In the genomic region with DNA sequence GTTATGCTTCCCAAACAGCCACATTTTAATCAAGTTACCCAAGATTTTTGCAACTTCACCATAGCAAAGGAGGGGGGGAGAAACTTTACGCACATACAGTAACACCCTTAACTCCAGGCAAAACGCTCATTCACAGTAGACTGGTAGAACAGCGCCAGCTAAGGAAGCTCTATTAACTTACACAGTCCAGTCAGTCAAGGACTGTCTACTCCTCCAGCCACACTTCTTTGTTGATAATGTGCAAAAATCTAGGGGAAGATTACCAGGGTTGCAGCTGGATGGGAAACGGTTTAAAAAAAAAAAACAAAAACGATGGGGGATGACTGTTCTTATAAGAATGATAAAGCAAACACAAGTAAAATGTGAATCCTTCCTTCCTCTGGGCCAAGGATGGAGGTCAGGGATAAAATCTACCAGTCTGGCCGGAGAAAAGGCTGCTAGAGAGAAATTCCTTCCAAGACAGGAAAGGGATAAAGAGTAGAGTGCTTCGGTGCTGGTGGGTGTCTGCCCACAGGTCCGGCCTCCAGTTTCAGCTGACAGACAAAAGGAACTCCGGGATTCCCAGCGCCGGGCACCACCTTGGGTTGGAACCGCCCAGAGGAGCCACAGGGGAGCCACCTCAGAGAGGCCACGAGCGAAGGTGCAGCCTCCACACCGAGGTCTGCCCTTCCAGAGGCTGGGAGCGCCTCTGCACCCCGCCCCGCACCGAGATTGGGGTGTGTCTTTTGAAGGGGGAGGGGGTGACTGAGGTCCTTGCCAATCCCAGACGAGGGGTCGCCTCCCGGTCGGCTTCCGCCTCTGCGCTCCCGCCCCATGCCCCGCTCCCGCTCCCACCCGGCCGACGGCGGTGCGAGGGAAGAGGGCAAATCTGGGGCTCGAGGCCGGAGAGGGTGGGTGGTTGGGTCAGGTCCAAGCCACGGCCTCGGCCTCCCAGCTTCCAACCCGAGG, we compare ENCODE assay signal across 1 cellular context.
A peak's percentile ranks its signal among the peaks of the same experiment; 100 is the strongest.
TF ChIP-seq lines count a peak whose summit lies in the region.

No MANE protein-coding gene starts in this region.

TF ChIP-seq in WTC11, 78 proteins besides CTCF, POLR2A, EP300 and RAD21 (continued from another document and continues in another):
- TF ChIP-seq, protein P1, sequence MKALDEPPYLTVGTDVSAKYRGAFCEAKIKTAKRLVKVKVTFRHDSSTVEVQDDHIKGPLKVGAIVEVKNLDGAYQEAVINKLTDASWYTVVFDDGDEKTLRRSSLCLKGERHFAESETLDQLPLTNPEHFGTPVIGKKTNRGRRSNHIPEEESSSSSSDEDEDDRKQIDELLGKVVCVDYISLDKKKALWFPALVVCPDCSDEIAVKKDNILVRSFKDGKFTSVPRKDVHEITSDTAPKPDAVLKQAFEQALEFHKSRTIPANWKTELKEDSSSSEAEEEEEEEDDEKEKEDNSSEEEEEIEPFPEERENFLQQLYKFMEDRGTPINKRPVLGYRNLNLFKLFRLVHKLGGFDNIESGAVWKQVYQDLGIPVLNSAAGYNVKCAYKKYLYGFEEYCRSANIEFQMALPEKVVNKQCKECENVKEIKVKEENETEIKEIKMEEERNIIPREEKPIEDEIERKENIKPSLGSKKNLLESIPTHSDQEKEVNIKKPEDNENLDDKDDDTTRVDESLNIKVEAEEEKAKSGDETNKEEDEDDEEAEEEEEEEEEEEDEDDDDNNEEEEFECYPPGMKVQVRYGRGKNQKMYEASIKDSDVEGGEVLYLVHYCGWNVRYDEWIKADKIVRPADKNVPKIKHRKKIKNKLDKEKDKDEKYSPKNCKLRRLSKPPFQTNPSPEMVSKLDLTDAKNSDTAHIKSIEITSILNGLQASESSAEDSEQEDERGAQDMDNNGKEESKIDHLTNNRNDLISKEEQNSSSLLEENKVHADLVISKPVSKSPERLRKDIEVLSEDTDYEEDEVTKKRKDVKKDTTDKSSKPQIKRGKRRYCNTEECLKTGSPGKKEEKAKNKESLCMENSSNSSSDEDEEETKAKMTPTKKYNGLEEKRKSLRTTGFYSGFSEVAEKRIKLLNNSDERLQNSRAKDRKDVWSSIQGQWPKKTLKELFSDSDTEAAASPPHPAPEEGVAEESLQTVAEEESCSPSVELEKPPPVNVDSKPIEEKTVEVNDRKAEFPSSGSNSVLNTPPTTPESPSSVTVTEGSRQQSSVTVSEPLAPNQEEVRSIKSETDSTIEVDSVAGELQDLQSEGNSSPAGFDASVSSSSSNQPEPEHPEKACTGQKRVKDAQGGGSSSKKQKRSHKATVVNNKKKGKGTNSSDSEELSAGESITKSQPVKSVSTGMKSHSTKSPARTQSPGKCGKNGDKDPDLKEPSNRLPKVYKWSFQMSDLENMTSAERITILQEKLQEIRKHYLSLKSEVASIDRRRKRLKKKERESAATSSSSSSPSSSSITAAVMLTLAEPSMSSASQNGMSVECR (CRISPR knock-in tag; IDR thresholded peaks at IDR 0.05; ENCODE audit: borderline replicate concordance) = no peak
- TF ChIP-seq TCF7 (CRISPR knock-in tag; IDR thresholded peaks at IDR 0.05; ENCODE audit: low read depth) (no peak), HMGXB4 (CRISPR knock-in tag; IDR thresholded peaks at IDR 0.05) (peak; percentile 81), ZNF671 (CRISPR knock-in tag; IDR thresholded peaks at IDR 0.05) (no peak), ATF1 (CRISPR knock-in tag; IDR thresholded peaks at IDR 0.05) (no peak), AR (CRISPR knock-in tag; IDR thresholded peaks at IDR 0.05) (no peak), PRDM15 (CRISPR knock-in tag; IDR thresholded peaks at IDR 0.05) (no peak), ZBTB43 (CRISPR knock-in tag; IDR thresholded peaks at IDR 0.05) (peak; percentile 47; the same call in 1 of the 2 replicates), SMAD3 (CRISPR knock-in tag; IDR thresholded peaks at IDR 0.05; ENCODE audit: borderline replicate concordance) (no peak), ETV6 (CRISPR knock-in tag; IDR thresholded peaks at IDR 0.05) (peak; percentile 69; the same call in 1 of the 2 replicates), CREM (CRISPR knock-in tag; IDR thresholded peaks at IDR 0.05) (no peak), NFE2L1 (CRISPR knock-in tag; IDR thresholded peaks at IDR 0.05) (no peak), STAT6 (CRISPR knock-in tag; conservative IDR thresholded peaks at IDR 0.05; ENCODE audit: low read depth) (no peak), TP53 (CRISPR knock-in tag; IDR thresholded peaks at IDR 0.05) (no peak), NR2C2 (CRISPR knock-in tag; IDR thresholded peaks at IDR 0.05) (no peak), SMAD4 (CRISPR knock-in tag; IDR thresholded peaks at IDR 0.05) (no peak), FOXP1 (CRISPR knock-in tag; IDR thresholded peaks at IDR 0.05; ENCODE audit: borderline replicate concordance) (peak; percentile 76; the same call in 1 of the 2 replicates), MYBL2 (CRISPR knock-in tag; IDR thresholded peaks at IDR 0.05) (no peak), OVOL2 (CRISPR knock-in tag; IDR thresholded peaks at IDR 0.05; ENCODE audit: borderline replicate concordance) (no peak), ZNF121 (CRISPR knock-in tag; IDR thresholded peaks at IDR 0.05) (no peak), IRF2 (CRISPR knock-in tag; IDR thresholded peaks at IDR 0.05; ENCODE audit: borderline replicate concordance, low read depth) (no peak), FOXJ3 (CRISPR knock-in tag; IDR thresholded peaks at IDR 0.05; ENCODE audit: borderline replicate concordance) (no peak), ZNF232 (CRISPR knock-in tag; IDR thresholded peaks at IDR 0.05) (no peak), NFATC4 (CRISPR knock-in tag; IDR thresholded peaks at IDR 0.05) (no peak), ZNF263 (CRISPR knock-in tag; IDR thresholded peaks at IDR 0.05; ENCODE audit: low read depth) (no peak), NR3C1 (CRISPR knock-in tag; conservative IDR thresholded peaks at IDR 0.05; ENCODE audit: low read depth) (no peak), ZBTB21 (CRISPR knock-in tag; IDR thresholded peaks at IDR 0.05; ENCODE audit: borderline replicate concordance) (no peak)
- TF ChIP-seq, protein P2, sequence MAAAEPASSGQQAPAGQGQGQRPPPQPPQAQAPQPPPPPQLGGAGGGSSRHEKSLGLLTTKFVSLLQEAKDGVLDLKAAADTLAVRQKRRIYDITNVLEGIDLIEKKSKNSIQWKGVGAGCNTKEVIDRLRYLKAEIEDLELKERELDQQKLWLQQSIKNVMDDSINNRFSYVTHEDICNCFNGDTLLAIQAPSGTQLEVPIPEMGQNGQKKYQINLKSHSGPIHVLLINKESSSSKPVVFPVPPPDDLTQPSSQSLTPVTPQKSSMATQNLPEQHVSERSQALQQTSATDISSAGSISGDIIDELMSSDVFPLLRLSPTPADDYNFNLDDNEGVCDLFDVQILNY (CRISPR knock-in tag; IDR thresholded peaks at IDR 0.05) = 0 out of 2 replicates have a peak, but pooled peaks have one; percentile 33
- TF ChIP-seq, protein P3, sequence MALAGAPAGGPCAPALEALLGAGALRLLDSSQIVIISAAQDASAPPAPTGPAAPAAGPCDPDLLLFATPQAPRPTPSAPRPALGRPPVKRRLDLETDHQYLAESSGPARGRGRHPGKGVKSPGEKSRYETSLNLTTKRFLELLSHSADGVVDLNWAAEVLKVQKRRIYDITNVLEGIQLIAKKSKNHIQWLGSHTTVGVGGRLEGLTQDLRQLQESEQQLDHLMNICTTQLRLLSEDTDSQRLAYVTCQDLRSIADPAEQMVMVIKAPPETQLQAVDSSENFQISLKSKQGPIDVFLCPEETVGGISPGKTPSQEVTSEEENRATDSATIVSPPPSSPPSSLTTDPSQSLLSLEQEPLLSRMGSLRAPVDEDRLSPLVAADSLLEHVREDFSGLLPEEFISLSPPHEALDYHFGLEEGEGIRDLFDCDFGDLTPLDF (CRISPR knock-in tag; IDR thresholded peaks at IDR 0.05) = no peak
- TF ChIP-seq, protein P4, sequence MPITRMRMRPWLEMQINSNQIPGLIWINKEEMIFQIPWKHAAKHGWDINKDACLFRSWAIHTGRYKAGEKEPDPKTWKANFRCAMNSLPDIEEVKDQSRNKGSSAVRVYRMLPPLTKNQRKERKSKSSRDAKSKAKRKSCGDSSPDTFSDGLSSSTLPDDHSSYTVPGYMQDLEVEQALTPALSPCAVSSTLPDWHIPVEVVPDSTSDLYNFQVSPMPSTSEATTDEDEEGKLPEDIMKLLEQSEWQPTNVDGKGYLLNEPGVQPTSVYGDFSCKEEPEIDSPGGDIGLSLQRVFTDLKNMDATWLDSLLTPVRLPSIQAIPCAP (CRISPR knock-in tag; IDR thresholded peaks at IDR 0.05) = no peak
- TF ChIP-seq, protein P5, sequence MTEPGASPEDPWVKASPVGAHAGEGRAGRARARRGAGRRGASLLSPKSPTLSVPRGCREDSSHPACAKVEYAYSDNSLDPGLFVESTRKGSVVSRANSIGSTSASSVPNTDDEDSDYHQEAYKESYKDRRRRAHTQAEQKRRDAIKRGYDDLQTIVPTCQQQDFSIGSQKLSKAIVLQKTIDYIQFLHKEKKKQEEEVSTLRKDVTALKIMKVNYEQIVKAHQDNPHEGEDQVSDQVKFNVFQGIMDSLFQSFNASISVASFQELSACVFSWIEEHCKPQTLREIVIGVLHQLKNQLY (CRISPR knock-in tag; IDR thresholded peaks at IDR 0.05) = no peak
